In the genomic region with DNA sequence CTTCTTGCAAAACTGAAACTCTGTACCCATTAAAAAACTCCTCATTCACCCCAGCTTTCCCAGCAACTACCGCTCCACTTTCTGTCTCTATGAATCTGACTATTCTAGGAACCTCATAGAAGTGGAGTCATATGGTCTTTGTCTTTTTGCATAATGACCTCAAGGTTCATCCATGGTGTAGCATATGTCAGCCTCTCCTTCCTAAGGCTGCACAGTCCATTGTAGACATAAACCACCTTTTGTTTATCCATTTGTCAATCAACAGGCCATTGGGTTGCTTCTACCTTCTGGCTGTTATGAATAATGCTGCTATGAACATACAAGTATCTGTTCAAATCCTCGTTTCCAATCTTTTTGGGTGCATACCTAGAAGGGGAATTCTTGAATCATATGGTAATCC, we compare ENCODE assay signal across 27 cellular contexts.
"Had no signal": no experiment of that assay in that cellular context is flagged by ENCODE, and none has a peak within 500 bp of the region (broad histone marks: within the 10 kb centered on the region; RNA-seq: fewer than 3 reads in every experiment).

No MANE protein-coding gene starts in this region.

- H3K36me3 Mint-ChIP-seq: mesothelial cell of epicardium, natural killer cell had no signal

- H3K27me3 ChIP-seq: heart right ventricle, hepatocyte, neural progenitor cell, neutrophil, right atrium auricular region, right lobe of liver, tibial nerve, upper lobe of left lung had no signal

- DNase-seq: heart right ventricle; islet precursor cell; left ventricle myocardium inferior; mesendoderm; naive B cell; natural killer cell; nephron progenitor cell; occipital lobe; psoas muscle; right lobe of liver; stimulated activated CD4-positive, alpha-beta T cell treated with anti-CD3 and anti-CD28 coated beads, Interleukin-12 subunit alpha, Interleukin-12 subunit beta, amount 100 ng/mL, for 4 hours; stimulated activated CD4-positive, alpha-beta T cell treated with anti-CD3 and anti-CD28 coated beads, Interleukin-15, amount 100 ng/mL, for 24 hours; stimulated activated CD4-positive, alpha-beta T cell treated with anti-CD3 and anti-CD28 coated beads, Interleukin-2, amount 100 ng/mL, for 24 hours; stimulated activated CD4-positive, alpha-beta T cell treated with anti-CD3 and anti-CD28 coated beads, Interleukin-4, amount 100 ng/mL, for 1 hour; stimulated activated naive B cell treated with anti-CD40 and anti-IgM and Interleukin-4, amounts not matched to agents 10 μg/mL and 1 μg/mL and 100 μg/mL, for 72 hours; substantia nigra; upper lobe of left lung had no signal

- H3K4me1 Mint-ChIP-seq: natural killer cell had no signal

- H3K9me3 ChIP-seq: neutrophil, psoas muscle, right lobe of liver, upper lobe of left lung had no signal

- H3K4me1 ChIP-seq: heart right ventricle, left ventricle myocardium inferior, neural progenitor cell, right atrium auricular region, right lobe of liver, upper lobe of left lung had no signal

- H3K27ac Mint-ChIP-seq: mesothelial cell of epicardium; naive B cell; natural killer cell; nephron progenitor cell; neural progenitor cell; stimulated activated naive B cell treated with anti-CD40 and anti-IgM and Interleukin-4, amounts not matched to agents 10 μg/mL and 1 μg/mL and 100 μg/mL, for 72 hours; stimulated activated naive CD8-positive, alpha-beta T cell treated with anti-CD3 and anti-CD28 coated beads, Interleukin-15, Interleukin-2, amounts not matched to agents 100 ng/mL and 50 ng/mL, for 24 hours had no signal

- H3K27ac ChIP-seq: heart right ventricle, hepatocyte, left ventricle myocardium inferior, neural progenitor cell, neutrophil, parathyroid adenoma, psoas muscle, right atrium auricular region, right lobe of liver, skin epidermis, tibial nerve, upper lobe of left lung had no signal

- H3K36me3 ChIP-seq: heart right ventricle, left ventricle myocardium inferior, neural progenitor cell, neutrophil, right atrium auricular region, right lobe of liver, upper lobe of left lung had no signal

- ATAC-seq: heart right ventricle; natural killer cell; psoas muscle; right lobe of liver; stimulated activated naive B cell treated with anti-CD40 and anti-IgM and Interleukin-4, amounts not matched to agents 10 μg/mL and 1 μg/mL and 100 μg/mL, for 72 hours had no signal

- H3K9ac ChIP-seq: neural progenitor cell, parathyroid adenoma had no signal

- H3K4me3 Mint-ChIP-seq: mesothelial cell of epicardium; naive B cell; natural killer cell; nephron progenitor cell; neural progenitor cell; stimulated activated naive B cell treated with anti-CD40 and anti-IgM and Interleukin-4, amounts not matched to agents 10 μg/mL and 1 μg/mL and 100 μg/mL, for 72 hours; stimulated activated naive CD8-positive, alpha-beta T cell treated with anti-CD3 and anti-CD28 coated beads, Interleukin-15, Interleukin-2, amounts not matched to agents 100 ng/mL and 50 ng/mL, for 24 hours had no signal

- H3K4me3 ChIP-seq: heart right ventricle, hepatocyte, left ventricle myocardium inferior, lung, neural progenitor cell, psoas muscle, right atrium auricular region, right lobe of liver, skin epidermis, tibial nerve, upper lobe of left lung had no signal

- H3K27me3 Mint-ChIP-seq: naive B cell; stimulated activated naive B cell treated with anti-CD40 and anti-IgM and Interleukin-4, amounts not matched to agents 10 μg/mL and 1 μg/mL and 100 μg/mL, for 72 hours; stimulated activated naive CD8-positive, alpha-beta T cell treated with anti-CD3 and anti-CD28 coated beads, Interleukin-15, Interleukin-2, amounts not matched to agents 100 ng/mL and 50 ng/mL, for 24 hours had no signal

- H3K9me3 Mint-ChIP-seq: mesothelial cell of epicardium, natural killer cell had no signal
